Comparison of ENCODE assay signal across 8 cellular contexts in genomic region chr6:158057213-158057987, GRCh38.
DNase-seq lines count a peak whose midpoint lies in the region; ATAC-seq and TF ChIP-seq lines count a peak whose summit lies in the region.

No MANE protein-coding gene starts in this region.

- in situ Hi-C loops in KBM-7 (cut with MboI; ENCODE audit: low pct_unique_long_range_greater_than_20kb, low sequenced_read_pairs), result no loop called here

- H3K4me3 ChIP-seq in BJ (ENCODE audit: low read depth, low read length) (no peak overlapping the region), Peyer's patch (no peak overlapping the region)
- no peak overlapping the region for H3K4me3 ChIP-seq in naive thymus-derived CD4-positive, alpha-beta T cell (ENCODE audit: low read length)

- no peaks in the 10 kb centered on the region for H3K27me3 Mint-ChIP-seq in activated naive CD8-positive, alpha-beta T cell
- H3K27me3 Mint-ChIP-seq in naive thymus-derived CD4-positive, alpha-beta T cell, result no peaks in the 10 kb centered on the region

- no peaks in the 10 kb centered on the region for H3K27me3 ChIP-seq in BJ (ENCODE audit: control insufficient read depth, insufficient read depth, low read length)
- no peaks in the 10 kb centered on the region for H3K27me3 ChIP-seq in naive thymus-derived CD4-positive, alpha-beta T cell (ENCODE audit: control insufficient read depth in 2 of 2, insufficient read depth in 2 of 2, low read length in 2 of 2)
- H3K27me3 ChIP-seq in Peyer's patch, result no peaks in the 10 kb centered on the region

- CTCF ChIA-PET in BJ (lab: Yijun Ruan, JAX), result interaction anchor here (0.8 to 1.7 kb wide), 7 partner anchors 13 to 299 kb away, joined by 3 to 7 read pairs (median 4); no protein-coding TSS in a partner anchor
- CTCF ChIA-PET in naive thymus-derived CD4-positive, alpha-beta T cell (lab: Charles Lee), result interaction anchor here (0.9 to 2.5 kb wide), 5 partner anchors 11 to 66 kb away, joined by 3 to 20 read pairs (median 3); no protein-coding TSS in a partner anchor

- DNase-seq in BJ (ENCODE audit: low read depth) (peak; percentile 91), KBM-7 (peak; percentile 62), Peyer's patch (no peak), GDM1 (lab: John Stamatoyannopoulos, UW) (no peak), left colon (no peak)
- peak in 1 of 9 donors; percentile 43 for DNase-seq in naive thymus-derived CD4-positive, alpha-beta T cell

- peak overlapping the region; percentile 67 for H3K27ac Mint-ChIP-seq in activated naive CD8-positive, alpha-beta T cell
- peak overlapping the region in 8 of 9 donors; percentile 49 to 85 (median 70) for H3K27ac Mint-ChIP-seq in naive thymus-derived CD4-positive, alpha-beta T cell

- no peaks in the 10 kb centered on the region for H3K9me3 ChIP-seq in naive thymus-derived CD4-positive, alpha-beta T cell (ENCODE audit: control insufficient read depth in 2 of 3, low read length in 3 of 3)
- H3K9me3 ChIP-seq in Peyer's patch, result no peaks in the 10 kb centered on the region

- H3K4me3 Mint-ChIP-seq in activated naive CD8-positive, alpha-beta T cell, result peak overlapping the region; percentile 17
- H3K4me3 Mint-ChIP-seq in naive thymus-derived CD4-positive, alpha-beta T cell, result peak overlapping the region in 3 of 10 donors; percentile 4 to 46 (median 29)

- H3K36me3 ChIP-seq in BJ (ENCODE audit: control insufficient read depth, insufficient read depth, low read length) (peaks cover 18% of the 10 kb centered on the region), Peyer's patch (peaks cover 0 to 35% (median 0%) of the 10 kb centered on the region in 3 donors)
- H3K36me3 ChIP-seq in naive thymus-derived CD4-positive, alpha-beta T cell (ENCODE audit: control insufficient read depth in 2 of 3, insufficient read depth in 3 of 3, low read length in 3 of 3), result peaks cover 0 to 36% (median 0%) of the 10 kb centered on the region in 3 experiments

- POLR2A ChIA-PET in BJ (lab: Charles Lee), result no interaction called here
- POLR2A ChIA-PET in naive thymus-derived CD4-positive, alpha-beta T cell (lab: Charles Lee), result interaction anchor here (0.6 to 1.8 kb wide), 9 partner anchors 9 to 1730 kb away, joined by 3 to 9 read pairs (median 4); no protein-coding TSS in a partner anchor

- intact Hi-C loops in naive thymus-derived CD4-positive, alpha-beta T cell (cut with micrococcal nuclease), result no loop called here
- intact Hi-C loops in left colon (cut with DNase I, micrococcal nuclease), result no loop called here

- peaks cover 3 to 21% of the 10 kb centered on the region in 2 donors for H3K4me1 ChIP-seq in naive thymus-derived CD4-positive, alpha-beta T cell (ENCODE audit: control insufficient read depth in 2 of 2, insufficient read depth in 2 of 2, low read length in 2 of 2)
- H3K4me1 ChIP-seq in Peyer's patch, result peaks cover 0 to 14% (median 0%) of the 10 kb centered on the region in 4 donors

- no peak overlapping the region for H3K27ac ChIP-seq in naive thymus-derived CD4-positive, alpha-beta T cell (ENCODE audit: low read depth, low read length)
- H3K27ac ChIP-seq in Peyer's patch, result no peak overlapping the region

- TF ChIP-seq CTCF in BJ (IDR thresholded peaks at IDR 0.05; ENCODE audit: insufficient read depth, low read depth, low read length) (no peak), Peyer's patch (IDR thresholded peaks at IDR 0.05) (no peak)

- peaks cover 16% of the 10 kb centered on the region for H3K36me3 Mint-ChIP-seq in activated naive CD8-positive, alpha-beta T cell
- peaks cover 0 to 28% (median 14%) of the 10 kb centered on the region in 5 donors for H3K36me3 Mint-ChIP-seq in naive thymus-derived CD4-positive, alpha-beta T cell

- no peak for TF ChIP-seq POLR2A in Peyer's patch (IDR thresholded peaks at IDR 0.05)

- peak; percentile 83 for ATAC-seq in naive thymus-derived CD4-positive, alpha-beta T cell
- ATAC-seq in GM19351 (IDR thresholded peaks at IDR 0.05; ENCODE audit: unreplicated experiment) (no peak), left colon (no peak)

- H3K4me1 Mint-ChIP-seq in activated naive CD8-positive, alpha-beta T cell (ENCODE audit: low read depth), result peaks cover 44% of the 10 kb centered on the region
- H3K4me1 Mint-ChIP-seq in naive thymus-derived CD4-positive, alpha-beta T cell, result peaks cover 16 to 36% (median 31%) of the 10 kb centered on the region in 7 donors

- H3K9me3 Mint-ChIP-seq in activated naive CD8-positive, alpha-beta T cell (ENCODE audit: low read depth), result no peaks in the 10 kb centered on the region
- H3K9me3 Mint-ChIP-seq in naive thymus-derived CD4-positive, alpha-beta T cell, result peaks cover 0 to 6% (median 0%) of the 10 kb centered on the region in 11 donors

Comparison
In these comparisons a context has a peak if more than half of its experiments do, and no peak if none do; other contexts are left out.
1. DNase-seq: peak in BJ (single experiment) and KBM-7 (single experiment); none in Peyer's patch (0 of 3), GDM1 (single experiment) and left colon (0 of 2).